In genomic region chr7:22141355-22141754, GRCh38 we compare ENCODE assay signal across 24 cellular contexts.
"Had no signal": no experiment of that assay in that cellular context is flagged by ENCODE, and none has a peak within 500 bp of the region (broad histone marks: within the 10 kb centered on the region; RNA-seq: fewer than 3 reads in every experiment).

No MANE protein-coding gene starts in this region.

- H3K4me1 Mint-ChIP-seq: activated B cell treated with CpG ODN at 0.5 μM for 24 hours; central memory CD8-positive, alpha-beta T cell; natural killer cell; stimulated activated effector memory CD8-positive, alpha-beta T cell treated with anti-CD3 and anti-CD28 coated beads, Interleukin-12 subunit alpha, Interleukin-12 subunit beta, amount 100 ng/mL, for 72 hours had no signal

- H3K36me3 Mint-ChIP-seq: activated naive CD4-positive, alpha-beta T cell treated with anti-CD3 and anti-CD28 coated beads, Interleukin-2, amount 50 U/mL, for 72 hours; natural killer cell; stimulated activated effector memory CD8-positive, alpha-beta T cell treated with anti-CD3 and anti-CD28 coated beads, Interleukin-12 subunit alpha, Interleukin-12 subunit beta, amount 100 ng/mL, for 72 hours had no signal

- ATAC-seq: activated naive CD4-positive, alpha-beta T cell treated with anti-CD3 and anti-CD28 coated beads, Interleukin-2, amount 50 U/mL, for 72 hours; activated T-cell treated with anti-CD3 and anti-CD28 coated beads, Interleukin-2, amount 50 U/mL, for 72 hours; gastroesophageal sphincter; left cardiac atrium; natural killer cell; sciatic nerve; stimulated activated effector memory CD8-positive, alpha-beta T cell treated with anti-CD3 and anti-CD28 coated beads, Interleukin-12 subunit alpha, Interleukin-12 subunit beta, amount 100 ng/mL, for 72 hours had no signal

- DNase-seq: activated B cell treated with CpG ODN at 0.5 μM for 24 hours; activated naive CD4-positive, alpha-beta T cell; activated T-cell treated with anti-CD3 and anti-CD28 coated beads for 4 hours; activated T-cell treated with anti-CD3 and anti-CD28 coated beads, Interleukin-2, amount 50 U/mL, for 72 hours; effector memory CD4-positive, alpha-beta T cell; hippocampal formation; left cardiac atrium; mammary epithelial cell; natural killer cell; small intestine; stimulated activated CD4-positive, alpha-beta T cell treated with anti-CD3 and anti-CD28 coated beads, Interleukin-4, amount 100 ng/mL, for 24 hours; SW 1271; T-helper 9 cell; tibial artery had no signal

- H3K27ac ChIP-seq: breast epithelium, gastroesophageal sphincter, neutrophil, tibial artery had no signal

- H3K27ac Mint-ChIP-seq: activated B cell treated with CpG ODN at 0.5 μM for 24 hours; activated T-cell treated with anti-CD3 and anti-CD28 coated beads, Interleukin-2, amount 50 U/mL, for 72 hours; natural killer cell; stimulated activated effector memory CD8-positive, alpha-beta T cell treated with anti-CD3 and anti-CD28 coated beads, Interleukin-12 subunit alpha, Interleukin-12 subunit beta, amount 100 ng/mL, for 72 hours; stimulated activated naive CD8-positive, alpha-beta T cell treated with anti-CD3 and anti-CD28 coated beads, Interleukin-15, Interleukin-2, amounts not matched to agents 100 ng/mL and 50 ng/mL, for 24 hours; T-helper 1 cell treated with Interleukin-12 subunit alpha and Interleukin-12 subunit beta and Interleukin-4 antibody, amounts not matched to agents 30 μg/mL and 1 μg/mL, for 36 hours had no signal

- H3K4me1 ChIP-seq: breast epithelium, gastroesophageal sphincter had no signal

- H3K27me3 Mint-ChIP-seq: activated B cell treated with CpG ODN at 0.5 μM for 24 hours; progenitor cell of endocrine pancreas; stimulated activated naive CD8-positive, alpha-beta T cell treated with anti-CD3 and anti-CD28 coated beads, Interleukin-15, Interleukin-2, amounts not matched to agents 100 ng/mL and 50 ng/mL, for 24 hours had no signal

- H3K4me3 ChIP-seq: breast epithelium, gastroesophageal sphincter, tibial artery had no signal

- H3K9me3 Mint-ChIP-seq: activated B cell treated with CpG ODN at 0.5 μM for 24 hours; activated naive CD4-positive, alpha-beta T cell treated with anti-CD3 and anti-CD28 coated beads, Interleukin-2, amount 50 U/mL, for 72 hours; activated T-cell treated with anti-CD3 and anti-CD28 coated beads, Interleukin-2, amount 50 U/mL, for 72 hours; central memory CD8-positive, alpha-beta T cell; natural killer cell; stimulated activated effector memory CD8-positive, alpha-beta T cell treated with anti-CD3 and anti-CD28 coated beads, Interleukin-12 subunit alpha, Interleukin-12 subunit beta, amount 100 ng/mL, for 72 hours; stimulated activated naive CD8-positive, alpha-beta T cell treated with anti-CD3 and anti-CD28 coated beads, Interleukin-15, Interleukin-2, amounts not matched to agents 100 ng/mL and 50 ng/mL, for 24 hours; T-helper 1 cell treated with Interleukin-12 subunit alpha and Interleukin-12 subunit beta and Interleukin-4 antibody, amounts not matched to agents 30 μg/mL and 1 μg/mL, for 36 hours had no signal

- H3K36me3 ChIP-seq: breast epithelium, neutrophil had no signal

- H3K27me3 ChIP-seq: breast epithelium, gastroesophageal sphincter, neutrophil, tibial artery had no signal

- H3K9me3 ChIP-seq: breast epithelium, gastroesophageal sphincter, neutrophil, tibial artery had no signal

- H3K4me3 Mint-ChIP-seq: activated B cell treated with CpG ODN at 0.5 μM for 24 hours; activated T-cell treated with anti-CD3 and anti-CD28 coated beads, Interleukin-2, amount 50 U/mL, for 72 hours; central memory CD8-positive, alpha-beta T cell; natural killer cell; stimulated activated effector memory CD8-positive, alpha-beta T cell treated with anti-CD3 and anti-CD28 coated beads, Interleukin-12 subunit alpha, Interleukin-12 subunit beta, amount 100 ng/mL, for 72 hours; stimulated activated naive CD8-positive, alpha-beta T cell treated with anti-CD3 and anti-CD28 coated beads, Interleukin-15, Interleukin-2, amounts not matched to agents 100 ng/mL and 50 ng/mL, for 24 hours; T-helper 1 cell treated with Interleukin-12 subunit alpha and Interleukin-12 subunit beta and Interleukin-4 antibody, amounts not matched to agents 30 μg/mL and 1 μg/mL, for 36 hours had no signal
